9 cellular contexts compared by ENCODE assay signal in the genomic region with DNA sequence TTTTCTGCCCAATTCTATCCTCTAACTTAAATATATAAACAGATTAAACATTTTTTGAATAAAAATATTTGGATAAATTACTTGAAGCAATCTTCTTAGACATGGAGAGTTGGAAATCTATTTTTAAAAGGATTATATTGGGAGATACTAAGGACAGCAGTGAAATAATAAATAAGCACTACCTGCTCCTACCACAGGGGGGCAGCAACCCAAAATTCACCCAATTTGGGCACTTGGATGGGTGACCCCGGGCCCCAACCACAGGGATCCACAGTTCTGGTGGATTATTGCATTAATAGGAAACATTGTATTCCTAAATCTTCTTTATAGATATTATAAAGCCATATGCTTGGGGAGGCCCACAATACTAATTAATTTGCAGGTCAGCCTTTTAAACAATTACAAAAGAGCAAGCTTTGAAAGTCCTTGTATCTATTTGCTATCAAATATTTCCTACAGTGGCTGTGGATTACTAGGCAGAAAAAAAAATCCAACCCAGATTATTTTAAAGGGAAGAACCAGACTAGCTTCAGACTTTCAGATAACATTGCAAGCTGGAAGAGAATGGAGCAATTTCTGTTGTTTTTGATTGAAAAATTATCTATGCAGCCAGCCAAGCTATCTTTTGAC.
A peak's percentile ranks its signal among the peaks of the same experiment; 100 is the strongest.
DNase-seq lines count a peak whose midpoint lies in the region; ATAC-seq, FAIRE-seq and TF ChIP-seq lines count a peak whose summit lies in the region.
"Had no signal": no experiment of that assay in that cellular context is flagged by ENCODE, and none has a peak within 500 bp of the region (broad histone marks: within the 10 kb centered on the region; RNA-seq: fewer than 3 reads in every experiment).

No MANE protein-coding gene starts in this region.

- ATAC-seq in GM21717 (IDR thresholded peaks at IDR 0.05; ENCODE audit: unreplicated experiment): peak; percentile 70

- no peak overlapping the region for H2BK15ac ChIP-seq in H1 (ENCODE audit: low read length)

- no peak for FAIRE-seq in H1 (lab: Jason Lieb, UNC)

- H3K14ac ChIP-seq in H1 (ENCODE audit: insufficient read length): no peak overlapping the region

- H4K20me1 ChIP-seq in OCI-LY1 (ENCODE audit: insufficient read depth, low read length) (no peaks in the 10 kb centered on the region), H1 (replicated peaks in 1 of 2; ENCODE audit: control insufficient read depth in 1 of 2, insufficient read depth in 2 of 2, low read length in 2 of 2) (peaks cover 0 to 1% of the 10 kb centered on the region in 2 experiments), osteoblast (ENCODE audit: insufficient read depth, low read length) (no peaks in the 10 kb centered on the region)

- TF ChIP-seq RAD21 in H1 (IDR thresholded peaks at IDR 0.05 in 1 of 2, conservative IDR thresholded peaks at IDR 0.05 in 1 of 2; ENCODE audit: low read depth in 2 of 2, low read length in 2 of 2): peak; percentile 66 to 77

- TF ChIP-seq POLR2A in H1 (IDR thresholded peaks at IDR 0.05; ENCODE audit: control extremely low read depth in 1 of 2, low read depth in 2 of 2, low read length in 2 of 2): no peak

- no peak overlapping the region for H3K23ac ChIP-seq in H1 (ENCODE audit: insufficient read length)

- H4K5ac ChIP-seq in H1 (ENCODE audit: insufficient read length, low read depth, low read length): no peak overlapping the region

- H2AK5ac ChIP-seq in H1 (ENCODE audit: low read depth, low read length): no peak overlapping the region

- no peaks in the 10 kb centered on the region for H3K27me3 ChIP-seq in OCI-LY1 (ENCODE audit: insufficient read depth, low read length)
- no peaks in the 10 kb centered on the region for H3K27me3 ChIP-seq in H1 (replicated peaks in 1 of 4; ENCODE audit: control insufficient read depth in 3 of 4, extremely low read depth in 1 of 4, insufficient read depth in 3 of 4, low read length in 3 of 4)
- peaks cover 9% of the 10 kb centered on the region for H3K27me3 ChIP-seq in osteoblast (ENCODE audit: insufficient read depth, low read length)

- H3K4me1 ChIP-seq in OCI-LY1 (ENCODE audit: insufficient read depth, low read length, severe bottlenecking) (no peaks in the 10 kb centered on the region), H1 (replicated peaks in 1 of 4; ENCODE audit: control insufficient read depth in 3 of 4, insufficient read depth in 4 of 4, low read length in 3 of 4) (peaks cover 0 to 3% (median 2%) of the 10 kb centered on the region in 4 experiments; a peak in 3 of 7 replicates), osteoblast (ENCODE audit: insufficient read depth, low read length) (peaks cover 11% of the 10 kb centered on the region)

- no peak overlapping the region for H2BK20ac ChIP-seq in H1 (ENCODE audit: low read length)

- H3K4me3 ChIP-seq in OCI-LY1 (ENCODE audit: low read depth, low read length, poor library complexity, severe bottlenecking) (no peak overlapping the region), H1 (ENCODE audit: extremely low read depth in 1 of 4, insufficient read depth in 2 of 4, low read depth in 3 of 4, low read length in 4 of 4) (no peak overlapping the region), osteoblast (ENCODE audit: insufficient read depth, low read length) (no peak overlapping the region)
- H3K4me3 ChIP-seq: skin epidermis had no signal

- no peak overlapping the region for H2BK120ac ChIP-seq in H1 (replicated peaks; ENCODE audit: low read depth, low read length)

- no peaks in the 10 kb centered on the region for H3K23me2 ChIP-seq in H1 (ENCODE audit: low read depth, low read length)

- TF ChIP-seq CTCF in OCI-LY1 (IDR thresholded peaks at IDR 0.05; ENCODE audit: low read length) (peak; percentile 59), H1 (IDR thresholded peaks at IDR 0.05; ENCODE audit: control extremely low read depth in 1 of 3, insufficient read depth in 1 of 3, low read depth in 1 of 3, low read length in 3 of 3) (peak; percentile 51 to 76 (median 62)), osteoblast (IDR thresholded peaks at IDR 0.05; ENCODE audit: extremely low read depth, low read depth, low read length) (peak; percentile 78)

- no peak overlapping the region for H4K8ac ChIP-seq in H1 (ENCODE audit: extremely low read depth, insufficient read depth, low read length)

- WGBS in H1 (ENCODE audit: extremely low coverage in 1 of 2, insufficient coverage in 1 of 2, insufficient read length in 1 of 2, insufficient replicate concordance in 2 of 2, low coverage in 1 of 2, low lambda C conversion rate in 2 of 2, missing lambda C conversion rate in 1 of 2), 2 experiments: 45% methylated on average over 1 of the region's 1 CpG; no CpG with 5 or more reads in 1 of the 2 experiments

- no peak overlapping the region for H3K4ac ChIP-seq in H1 (replicated peaks; ENCODE audit: insufficient read length, low read depth, low read length)

- TF ChIP-seq EP300 in H1 (IDR thresholded peaks at IDR 0.05; ENCODE audit: borderline replicate concordance in 1 of 2, low read depth in 2 of 2, low read length in 2 of 2): no peak

- no peaks in the 10 kb centered on the region for H3K9me3 ChIP-seq in OCI-LY1 (ENCODE audit: low read length)
- no peaks in the 10 kb centered on the region for H3K9me3 ChIP-seq in H1 (ENCODE audit: insufficient read depth in 2 of 2, low read depth in 1 of 2, low read length in 1 of 2)
- no peaks in the 10 kb centered on the region for H3K9me3 ChIP-seq in osteoblast (ENCODE audit: low read depth, low read length)

- H3K79me2 ChIP-seq in OCI-LY1 (ENCODE audit: insufficient read depth, low read length) (no peaks in the 10 kb centered on the region), H1 (ENCODE audit: control insufficient read depth in 1 of 2, insufficient read depth in 2 of 2, low read length in 2 of 2) (no peaks in the 10 kb centered on the region), osteoblast (ENCODE audit: insufficient read depth, low read length) (no peaks in the 10 kb centered on the region)

- CTCF ChIA-PET in H1 (lab: Charles Lee; ENCODE audit: partially characterized antibody): interaction anchor here (0.7 to 10.1 kb wide), 31 partner anchors 10 to 376 kb away, joined by 3 to 92 read pairs (median 4); no protein-coding TSS in a partner anchor

- no peak overlapping the region for H3K56ac ChIP-seq in H1 (replicated peaks; ENCODE audit: insufficient read length, low read depth, low read length)

- H3K4me2 ChIP-seq in OCI-LY1 (ENCODE audit: low read length): no peak overlapping the region
- H3K4me2 ChIP-seq in H1 (ENCODE audit: insufficient read depth in 1 of 2, low read depth in 2 of 2, low read length in 2 of 2): no peak overlapping the region
- no peak overlapping the region for H3K4me2 ChIP-seq in osteoblast (ENCODE audit: insufficient read depth, low read length)

- H3K27ac ChIP-seq in OCI-LY1 (ENCODE audit: low read depth, low read length, poor library complexity, severe bottlenecking) (no peak overlapping the region), H1 (ENCODE audit: low read depth, low read length) (no peak overlapping the region), osteoblast (ENCODE audit: low read depth, low read length) (no peak overlapping the region)
- H3K27ac ChIP-seq: skin epidermis had no signal

- H3F3A ChIP-seq in OCI-LY1 (ENCODE audit: insufficient read depth, low read length): no peaks in the 10 kb centered on the region

- H2AFZ ChIP-seq in OCI-LY1 (ENCODE audit: low read length): no peak overlapping the region
- no peak overlapping the region for H2AFZ ChIP-seq in H1 (ENCODE audit: low read length)
- H2AFZ ChIP-seq in osteoblast (ENCODE audit: low read length): no peak overlapping the region

- no peak overlapping the region for H2BK12ac ChIP-seq in H1 (ENCODE audit: low read depth, low read length)

- H3K36me3 ChIP-seq in OCI-LY1 (ENCODE audit: insufficient read depth, low read length) (no peaks in the 10 kb centered on the region), H1 (ENCODE audit: control insufficient read depth in 2 of 4, insufficient read depth in 4 of 4, low read length in 3 of 4) (no peaks in the 10 kb centered on the region), osteoblast (ENCODE audit: insufficient read depth, low read length) (no peaks in the 10 kb centered on the region)

- no peaks in the 10 kb centered on the region for H3K79me1 ChIP-seq in H1 (ENCODE audit: low read depth, low read length)

- no peak overlapping the region for H3K18ac ChIP-seq in H1 (ENCODE audit: extremely low read depth, low read length)

- H4K91ac ChIP-seq in H1 (replicated peaks; ENCODE audit: insufficient read length, low read length): no peak overlapping the region

- H2BK5ac ChIP-seq in H1 (ENCODE audit: low read depth, low read length): no peak overlapping the region

- no peaks in the 10 kb centered on the region for H3K9me2 ChIP-seq in OCI-LY1 (ENCODE audit: low read depth, low read length)

- H3K9ac ChIP-seq in OCI-LY1 (ENCODE audit: low read length) (no peak overlapping the region), H1 (replicated peaks in 1 of 4; ENCODE audit: extremely low read depth in 1 of 4, low read depth in 3 of 4, low read length in 3 of 4) (no peak overlapping the region)

- DNase-seq in NCI-H2029 treated with DMSO at 0.1 percent for 48 hours (lab: John Stamatoyannopoulos, UW) (peak; percentile 11), NCI-H2029 (lab: John Stamatoyannopoulos, UW) (no peak), H1 (ENCODE audit: low read depth in 1 of 2, low spot score in 2 of 2) (peak in 1 of 2 experiments; percentile 84), osteoblast (ENCODE audit: insufficient read length, low spot score, missing footprints) (peak; percentile 82), SKM-1 (lab: John Stamatoyannopoulos, UW; ENCODE audit: unreplicated experiment) (no peak), H4 (ENCODE audit: low spot score) (no peak)

- POLR2A ChIA-PET in H1 (lab: Charles Lee; ENCODE audit: partially characterized antibody): interaction anchor here (0.9 kb wide), 1 partner anchor 121 kb away, joined by 3 read pairs; no protein-coding TSS in a partner anchor

TF ChIP-seq in H1, 55 proteins besides CTCF, POLR2A, EP300 and RAD21:
- TF ChIP-seq SRF (IDR thresholded peaks at IDR 0.05; ENCODE audit: low read depth, low read length): 0 out of 2 replicates have a peak, but pooled peaks have one; percentile 23
- TF ChIP-seq POU5F1 (IDR thresholded peaks at IDR 0.05; ENCODE audit: low read depth, low read length): no peak
TF ChIP-seq in H1: peak in this region for 1.

Comparison
In these comparisons a context has a peak if more than half of its experiments do, and no peak if none do; other contexts are left out.
1. DNase-seq: peak in NCI-H2029 treated with DMSO at 0.1 percent for 48 hours (single experiment) and osteoblast (single experiment); none in NCI-H2029 (single experiment), SKM-1 (single experiment) and H4 (single experiment).
2. Peak in every context shown above with its lines, with median percentiles within 50 percentile points of each other: CTCF ChIP-seq.